ENCODE assay signal across 15 cellular contexts in the genomic region with DNA sequence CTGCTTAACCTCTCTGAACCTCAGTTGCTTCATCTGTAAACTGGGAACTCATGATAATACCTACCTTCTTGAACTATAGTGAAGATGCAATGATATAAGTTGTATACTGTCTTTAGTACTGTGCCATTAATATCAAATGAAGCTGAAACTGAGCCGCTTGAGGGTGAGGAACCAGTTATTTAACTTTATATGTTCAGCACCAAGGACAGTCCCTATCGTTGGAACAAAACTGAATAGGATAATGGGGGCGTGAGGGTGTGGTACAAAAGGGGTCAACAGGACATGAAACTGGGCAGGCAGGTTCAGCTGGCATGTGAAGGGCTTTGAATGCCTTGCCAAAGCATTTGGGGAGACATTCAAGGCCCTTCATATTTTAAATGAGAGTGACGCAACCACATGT.
"Had no signal": no experiment of that assay in that cellular context is flagged by ENCODE, and none has a peak within 500 bp of the region (broad histone marks: within the 10 kb centered on the region; RNA-seq: fewer than 3 reads in every experiment).

No MANE protein-coding gene starts in this region.

- H3K4me1 Mint-ChIP-seq: mesothelial cell of epicardium had no signal

- H3K4me1 ChIP-seq: colonic mucosa, lower lobe of right lung, psoas muscle, sigmoid colon, spleen, upper lobe of right lung had no signal

- H3K36me3 ChIP-seq: colonic mucosa, lower lobe of right lung, sigmoid colon, spleen, thoracic aorta, upper lobe of right lung had no signal

- H3K27ac ChIP-seq: colonic mucosa, lower lobe of right lung, psoas muscle, sigmoid colon, spleen, thoracic aorta, upper lobe of right lung had no signal

- H3K27ac Mint-ChIP-seq: activated naive CD4-positive, alpha-beta T cell treated with anti-CD3 and anti-CD28 coated beads for 36 hours; activated T-helper 2 cell treated with anti-CD3 and anti-CD28 coated beads, Interferon-gamma antibody, Interleukin-2, Interleukin-4, amounts not matched to agents 10 μg/mL and 5 μg/mL and 100 μg/mL, durations not matched to agents 14 hours and 24 hours and 36 hours; mesothelial cell of epicardium had no signal

- H3K36me3 Mint-ChIP-seq: mesothelial cell of epicardium had no signal

- H3K4me3 ChIP-seq: colonic mucosa, lower lobe of right lung, psoas muscle, sigmoid colon, spleen, thoracic aorta, upper lobe of right lung had no signal

- DNase-seq: activated CD4-positive, alpha-beta T cell treated with anti-CD3 and anti-CD28 coated beads for 1 hour; activated CD4-positive, alpha-beta T cell treated with anti-CD3 and anti-CD28 coated beads, Interleukin-2, amount 50 U/mL, for 48 hours; activated naive CD4-positive, alpha-beta T cell treated with anti-CD3 and anti-CD28 coated beads for 36 hours; colonic mucosa; hippocampal formation; lower lobe of right lung; psoas muscle; sigmoid colon; spleen; T-helper 1 cell; upper lobe of right lung had no signal

- H3K4me3 Mint-ChIP-seq: activated naive CD4-positive, alpha-beta T cell treated with anti-CD3 and anti-CD28 coated beads for 36 hours; mesothelial cell of epicardium had no signal

- H3K9me3 ChIP-seq: colonic mucosa, lower lobe of right lung, psoas muscle, thoracic aorta, upper lobe of right lung had no signal

- ATAC-seq: esophagus mucosa, lower lobe of right lung, psoas muscle, upper lobe of right lung had no signal

- H3K9me3 Mint-ChIP-seq: activated naive CD4-positive, alpha-beta T cell treated with anti-CD3 and anti-CD28 coated beads for 36 hours; activated T-helper 2 cell treated with anti-CD3 and anti-CD28 coated beads, Interferon-gamma antibody, Interleukin-2, Interleukin-4, amounts not matched to agents 10 μg/mL and 5 μg/mL and 100 μg/mL, durations not matched to agents 14 hours and 24 hours and 36 hours had no signal

- H3K27me3 ChIP-seq: colonic mucosa, sigmoid colon had no signal
